Comparison of ENCODE assay signal across 27 cellular contexts in genomic region chr6:150681992-150682391, GRCh38.
DNase-seq lines count a peak whose midpoint lies in the region; ATAC-seq, FAIRE-seq and TF ChIP-seq lines count a peak whose summit lies in the region.
"Had no signal": no experiment of that assay in that cellular context is flagged by ENCODE, and none has a peak within 500 bp of the region (broad histone marks: within the 10 kb centered on the region; RNA-seq: fewer than 3 reads in every experiment).

No MANE protein-coding gene starts in this region.

- whole genome bisulfite sequencing in heart right ventricle, 2 donors, result 93 to 95% methylated on average over 5 of the region's 5 CpGs
- WGBS in right cardiac atrium, result 94% methylated on average over 5 of the region's 5 CpGs

- ATAC-seq in heart right ventricle (no peak), right cardiac atrium (no peak), GM21825 (IDR thresholded peaks at IDR 0.05; ENCODE audit: unreplicated experiment) (no peak)
- ATAC-seq: activated T-helper 17 cell treated with anti-CD3 and anti-CD28 coated beads, Interleukin-2, amount 50 U/mL, for 72 hours; HepG2; naive thymus-derived CD8-positive, alpha-beta T cell; pancreas; sciatic nerve; SK-N-SH treated with all-trans-retinoic acid at 6 μM for 48 hours had no signal

- TF ChIP-seq POLR2A in vagina (IDR thresholded peaks at IDR 0.05), result no peak

- H3K27ac ChIP-seq in heart right ventricle (peak overlapping the region; percentile 11 to 94 (median 80)), right cardiac atrium (ENCODE audit: low read length) (no peak overlapping the region), neural progenitor cell (no peak overlapping the region), vagina (no peak overlapping the region)
- H3K27ac ChIP-seq: C4-2B, pancreas, testis, VCaP had no signal

- no peak overlapping the region for H2AFZ ChIP-seq in neural progenitor cell (replicated peaks)

- H3K9ac ChIP-seq in neural progenitor cell, result no peak overlapping the region

- H3F3A ChIP-seq in neural progenitor cell (ENCODE audit: low read depth), result no peaks in the 10 kb centered on the region

- H3K9me3 Mint-ChIP-seq in neural progenitor cell, result peaks cover 5% of the 10 kb centered on the region
- H3K9me3 Mint-ChIP-seq: activated naive CD8-positive, alpha-beta T cell treated with anti-CD3 and anti-CD28 coated beads, Interleukin-2, amount 10 ng/mL, durations not matched to agents 7 days and 5 days; activated T-helper 17 cell treated with anti-CD3 and anti-CD28 coated beads, Interleukin-2, amount 50 U/mL, for 72 hours had no signal

- H3K36me3 ChIP-seq in heart right ventricle (peaks cover 0 to 2% (median 0%) of the 10 kb centered on the region in 9 donors), neural progenitor cell (no peaks in the 10 kb centered on the region), vagina (no peaks in the 10 kb centered on the region)
- H3K36me3 ChIP-seq: esophagus muscularis mucosa, pancreas had no signal

- no peak for DNase-seq in heart right ventricle
- no peak for DNase-seq in right cardiac atrium
- peak; percentile 74 for DNase-seq in epithelial cell of esophagus (ENCODE audit: low read depth)
- no peak for DNase-seq in neural progenitor cell (ENCODE audit: low spot score)
- no peak for DNase-seq in urothelium cell line (ENCODE audit: low spot score)
- DNase-seq in vagina (ENCODE audit: extremely low spot score in 2 of 2), result no peak
- no peak for DNase-seq in GM19239 (ENCODE audit: insufficient read length, low spot score)
- DNase-seq: ACHN; activated naive CD8-positive, alpha-beta T cell treated with anti-CD3 and anti-CD28 coated beads, Interleukin-2, amount 10 ng/mL, durations not matched to agents 7 days and 5 days; Calu3; effector CD4-positive, alpha-beta T cell; GOT3; kidney; naive thymus-derived CD8-positive, alpha-beta T cell; NCI-H1092; NCI-H2029 treated with DMSO at 0.1 percent for 48 hours; NCI-H524 treated with DMSO at 0.1 percent for 48 hours; pancreas; testis had no signal

- H3K4me1 ChIP-seq in heart right ventricle, result peaks cover 2 to 36% (median 16%) of the 10 kb centered on the region in 9 donors
- H3K4me1 ChIP-seq in right cardiac atrium (ENCODE audit: control insufficient read depth, insufficient read depth, low read length), result no peaks in the 10 kb centered on the region
- H3K4me1 ChIP-seq in neural progenitor cell, result peaks cover 6% of the 10 kb centered on the region
- H3K4me1 ChIP-seq in vagina, result peaks cover 7% of the 10 kb centered on the region
- H3K4me1 ChIP-seq: pancreas had no signal

- H3K4me2 ChIP-seq in neural progenitor cell, result no peak overlapping the region

- H3K4me3 ChIP-seq in heart right ventricle (no peak overlapping the region), right cardiac atrium (ENCODE audit: low read length) (no peak overlapping the region), epithelial cell of esophagus (ENCODE audit: low read length) (no peak overlapping the region), neural progenitor cell (no peak overlapping the region), vagina (no peak overlapping the region)
- H3K4me3 ChIP-seq: esophagus muscularis mucosa, pancreas, testis had no signal

- peaks cover 6% of the 10 kb centered on the region for H3K27me3 Mint-ChIP-seq in neural progenitor cell (ENCODE audit: insufficient read depth, low read depth)
- H3K27me3 Mint-ChIP-seq: activated T-helper 17 cell treated with anti-CD3 and anti-CD28 coated beads, Interleukin-2, amount 50 U/mL, for 72 hours had no signal

- H3K27me3 ChIP-seq in heart right ventricle (no peaks in the 10 kb centered on the region), right cardiac atrium (ENCODE audit: control insufficient read depth, insufficient read depth) (no peaks in the 10 kb centered on the region), neural progenitor cell (no peaks in the 10 kb centered on the region), vagina (no peaks in the 10 kb centered on the region)
- H3K27me3 ChIP-seq: esophagus muscularis mucosa, pancreas, testis had no signal

- peaks cover 27% of the 10 kb centered on the region for H3K4me1 Mint-ChIP-seq in neural progenitor cell
- H3K4me1 Mint-ChIP-seq: activated T-helper 17 cell treated with anti-CD3 and anti-CD28 coated beads, Interleukin-2, amount 50 U/mL, for 72 hours had no signal

- no peak for TF ChIP-seq CTCF in heart right ventricle (IDR thresholded peaks at IDR 0.05)
- TF ChIP-seq CTCF in epithelial cell of esophagus (IDR thresholded peaks at IDR 0.05; ENCODE audit: insufficient read depth, low read depth, low read length, missing control alignments), result no peak
- TF ChIP-seq CTCF in neural progenitor cell (IDR thresholded peaks at IDR 0.05), result no peak
- no peak for TF ChIP-seq CTCF in vagina (IDR thresholded peaks at IDR 0.05)

- H4K20me1 ChIP-seq in neural progenitor cell (ENCODE audit: low read depth), result no peaks in the 10 kb centered on the region

- H3K4me3 Mint-ChIP-seq in neural progenitor cell, result no peak overlapping the region
- H3K4me3 Mint-ChIP-seq: activated naive CD8-positive, alpha-beta T cell treated with anti-CD3 and anti-CD28 coated beads, Interleukin-2, amount 10 ng/mL, durations not matched to agents 7 days and 5 days; activated T-helper 17 cell treated with anti-CD3 and anti-CD28 coated beads, Interleukin-2, amount 50 U/mL, for 72 hours; naive thymus-derived CD8-positive, alpha-beta T cell had no signal

- intact Hi-C loops in heart right ventricle (cut with DNase I), result loop anchor here in 5 of 10 donors (2.0 to 10.0 kb wide), 8 partner anchors 40 to 267 kb away; no protein-coding TSS in a partner anchor
- intact Hi-C loops in right cardiac atrium (cut with DNase I), result no loop called here
- intact Hi-C loops in vagina (cut with DNase I), result no loop called here

- no peaks in the 10 kb centered on the region for H3K9me3 ChIP-seq in heart right ventricle
- no peaks in the 10 kb centered on the region for H3K9me3 ChIP-seq in right cardiac atrium (ENCODE audit: control insufficient read depth, low read length)
- no peaks in the 10 kb centered on the region for H3K9me3 ChIP-seq in neural progenitor cell (ENCODE audit: low read depth)
- no peaks in the 10 kb centered on the region for H3K9me3 ChIP-seq in vagina
- H3K9me3 ChIP-seq: esophagus muscularis mucosa, pancreas, testis had no signal

- peaks cover 15% of the 10 kb centered on the region for H3K36me3 Mint-ChIP-seq in neural progenitor cell
- H3K36me3 Mint-ChIP-seq: activated naive CD8-positive, alpha-beta T cell treated with anti-CD3 and anti-CD28 coated beads, Interleukin-2, amount 10 ng/mL, durations not matched to agents 7 days and 5 days; naive thymus-derived CD8-positive, alpha-beta T cell had no signal

- peak overlapping the region; percentile 61 for H3K27ac Mint-ChIP-seq in neural progenitor cell
- H3K27ac Mint-ChIP-seq: activated naive CD8-positive, alpha-beta T cell treated with anti-CD3 and anti-CD28 coated beads, Interleukin-2, amount 10 ng/mL, durations not matched to agents 7 days and 5 days; activated T-helper 17 cell treated with anti-CD3 and anti-CD28 coated beads, Interleukin-2, amount 50 U/mL, for 72 hours; naive thymus-derived CD8-positive, alpha-beta T cell had no signal

- H3K79me2 ChIP-seq in neural progenitor cell (ENCODE audit: low read depth), result no peaks in the 10 kb centered on the region

- FAIRE-seq in urothelium cell line (lab: Jason Lieb, UNC) (peak; percentile 68), GM19239 (lab: Jason Lieb, UNC) (no peak)
- FAIRE-seq: HepG2, kidney, pancreas had no signal

Comparison
In these comparisons a context has a peak if more than half of its experiments do, and no peak if none do; other contexts are left out.
1. H3K27ac ChIP-seq: peak in heart right ventricle (10 of 10); none in right cardiac atrium (single experiment), neural progenitor cell (single experiment) and vagina (single experiment).